In the genomic region with DNA sequence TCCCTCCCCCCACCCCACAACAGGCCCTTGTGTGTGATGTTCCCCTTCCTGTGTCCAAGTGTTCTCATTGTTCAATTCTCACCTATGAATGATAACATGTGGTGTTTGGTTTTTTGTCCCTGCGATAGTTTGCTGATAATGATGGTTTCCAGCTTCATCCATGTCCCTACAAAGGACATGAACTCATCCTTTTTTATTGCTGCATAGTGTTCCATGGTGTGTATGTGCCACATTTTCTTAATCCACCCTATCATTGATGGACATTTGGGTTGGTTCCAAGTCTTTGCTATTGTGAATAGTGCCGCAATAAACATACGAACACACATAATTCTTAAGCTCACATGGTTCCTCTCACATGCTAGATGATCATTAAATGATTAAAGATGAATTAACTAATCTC, we compare ENCODE assay signal across 4 cellular contexts. TPM values are rescaled to one million over a fixed set of nuclear protein-coding genes. Genes with fewer than 3 reads are reported as not detected.
DNase-seq lines count a peak whose midpoint lies in the region; ATAC-seq, FAIRE-seq and TF ChIP-seq lines count a peak whose summit lies in the region.
"Not testable (repeated sequence)": the region's sequence is repeated elsewhere in the genome, so short reads cannot be mapped to it uniquely, and the experiment has no call there.

No MANE protein-coding gene starts in this region.

- 56% methylated on average over 3 of the region's 3 CpGs for WGBS in K562 (ENCODE audit: insufficient coverage, low coverage, missing lambda C conversion rate)

- H3K36me3 ChIP-seq in HEK293 (ENCODE audit: control insufficient read depth in 2 of 2, insufficient read depth in 1 of 2, low read length in 2 of 2); K562 (ENCODE audit: control insufficient read depth, insufficient read depth, low read length): not testable (repeated sequence)

- CTCF ChIA-PET in HEK293 (lab: Yijun Ruan, JAX): interaction anchor here (1.4 kb wide), 1 partner anchor 110 kb away, joined by 5 read pairs; no protein-coding TSS in a partner anchor
- CTCF ChIA-PET in K562 (lab: Yijun Ruan, JAX; ENCODE audit: low intra/inter-chr PET ratio): not testable (repeated sequence)

- not testable (repeated sequence) for TF ChIP-seq EP300 in K562 (IDR thresholded peaks at IDR 0.05; ENCODE audit: low read length)

- not testable (repeated sequence) for H3K27me3 ChIP-seq in K562 (ENCODE audit: control insufficient read depth in 2 of 2, insufficient read depth in 2 of 2, low read length in 2 of 2)

- H2AFZ ChIP-seq in K562 (ENCODE audit: low read depth, low read length): not testable (repeated sequence)

- not testable (repeated sequence) for TF ChIP-seq POLR2A in K562 (conservative IDR thresholded peaks at IDR 0.05)

- intact Hi-C loops in K562 (cut with micrococcal nuclease): loop anchor here (10.0 kb wide), 1 partner anchor 295 kb away; no protein-coding TSS in a partner anchor

- not testable (repeated sequence) for H3K9me3 Mint-ChIP-seq in progenitor cell of endocrine pancreas (ENCODE audit: low read depth)

- not testable (repeated sequence) for H3K9me3 ChIP-seq in HEK293 (ENCODE audit: control insufficient read depth, insufficient read depth, low read depth, low read length); K562 (replicated peaks; ENCODE audit: control insufficient read depth, insufficient read depth, low read depth, low read length)

- H3K36me3 Mint-ChIP-seq in progenitor cell of endocrine pancreas (ENCODE audit: insufficient read depth): not testable (repeated sequence)

- peak overlapping the region; percentile 87 for H3K27ac Mint-ChIP-seq in progenitor cell of endocrine pancreas

- H3K9me1 ChIP-seq in K562 (ENCODE audit: control insufficient read depth, insufficient read depth, low read length): not testable (repeated sequence)

- not testable (repeated sequence) for DNase-seq in K562 (ENCODE audit: extremely low read depth in 1 of 4, low spot score in 3 of 4); progenitor cell of endocrine pancreas (ENCODE audit: low spot score, unreplicated experiment); urothelium cell line (ENCODE audit: low spot score)

- FAIRE-seq in K562 (lab: Jason Lieb, UNC): not testable (repeated sequence)
- FAIRE-seq in urothelium cell line (lab: Jason Lieb, UNC): peak; percentile 30

- H3K27ac ChIP-seq in HEK293 (ENCODE audit: extremely low read depth, low read depth, low read length); K562 (ENCODE audit: extremely low read depth, low read depth, low read length): not testable (repeated sequence)

- H3K9ac ChIP-seq in K562 (ENCODE audit: insufficient read depth in 1 of 2, low read depth in 2 of 2, low read length in 2 of 2): not testable (repeated sequence)

- peaks cover 26% of the 10 kb centered on the region for H3K4me1 ChIP-seq in HEK293 (ENCODE audit: control insufficient read depth, insufficient read depth, low read length)
- H3K4me1 ChIP-seq in K562 (replicated peaks in 1 of 2; ENCODE audit: control insufficient read depth in 2 of 2, insufficient read depth in 2 of 2, low read length in 2 of 2): peaks cover 0 to 13% of the 10 kb centered on the region in 2 experiments; a peak in 3 of 5 replicates

- not testable (repeated sequence) for H3K4me3 Mint-ChIP-seq in progenitor cell of endocrine pancreas (ENCODE audit: low read depth)

- not testable (repeated sequence) for ATAC-seq in K562

- not testable (repeated sequence) for H3K4me3 ChIP-seq in HEK293 (ENCODE audit: low read depth, low read length); K562

- H4K20me1 ChIP-seq in K562 (replicated peaks; ENCODE audit: control insufficient read depth, insufficient read depth, low read length): not testable (repeated sequence)

- not testable (repeated sequence) for H3K79me2 ChIP-seq in K562 (ENCODE audit: control insufficient read depth, insufficient read depth, low read length)

- POLR2A ChIA-PET in HEK293 (lab: Yijun Ruan, JAX): interaction anchor here (5.0 kb wide), 1 partner anchor 9 kb away, joined by 29 read pairs; a partner anchor contains a TSS
- POLR2A ChIA-PET in K562 (lab: Yijun Ruan, JAX): not testable (repeated sequence)

- not testable (repeated sequence) for BruUV-seq in K562 (replicated peaks; lab: Mats Ljungman, UMichigan)

- peaks cover 14% of the 10 kb centered on the region for H3K4me1 Mint-ChIP-seq in progenitor cell of endocrine pancreas (ENCODE audit: low read depth)

- not testable (repeated sequence) for H3K4me2 ChIP-seq in K562 (ENCODE audit: insufficient read depth, low read length)

- TF ChIP-seq CTCF in HEK293 (tag by site-specific recombination; IDR thresholded peaks at IDR 0.05); K562 (IDR thresholded peaks at IDR 0.05 in 2 of 3, conservative IDR thresholded peaks at IDR 0.05 in 1 of 3; ENCODE audit: insufficient read depth in 2 of 3, low read depth in 1 of 3, low read length in 3 of 3); progenitor cell of endocrine pancreas (IDR thresholded peaks at IDR 0.05; ENCODE audit: unreplicated experiment): not testable (repeated sequence)

- TF ChIP-seq RAD21 in K562 (CRISPR knock-in tag; conservative IDR thresholded peaks at IDR 0.05 in 1 of 2, IDR thresholded peaks at IDR 0.05 in 1 of 2): not testable (repeated sequence)

- in situ Hi-C loops in K562 (cut with MboI): not testable (repeated sequence)

- H3K27me3 Mint-ChIP-seq in progenitor cell of endocrine pancreas: not testable (repeated sequence)

TF ChIP-seq in HEK293, 187 proteins besides CTCF, POLR2A, EP300 and RAD21:
- TF ChIP-seq, protein P1, sequence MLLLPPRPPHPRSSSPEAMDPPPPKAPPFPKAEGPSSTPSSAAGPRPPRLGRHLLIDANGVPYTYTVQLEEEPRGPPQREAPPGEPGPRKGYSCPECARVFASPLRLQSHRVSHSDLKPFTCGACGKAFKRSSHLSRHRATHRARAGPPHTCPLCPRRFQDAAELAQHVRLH (tag by site-specific recombination; IDR thresholded peaks at IDR 0.05): peak; percentile 67
- TF ChIP-seq ZNF664 (tag by site-specific recombination; IDR thresholded peaks at IDR 0.05) (peak; percentile 46; the same call in 1 of the 2 replicates), ZNF146 (tag by site-specific recombination; IDR thresholded peaks at IDR 0.05) (peak; percentile 98)

TF ChIP-seq in K562, 482 proteins besides CTCF, POLR2A, EP300 and RAD21:
- TF ChIP-seq ZNF146 (CRISPR knock-in tag; IDR thresholded peaks at IDR 0.05; ENCODE audit: unreplicated experiment): peak; percentile 85
- TF ChIP-seq SMAD3 (CRISPR knock-in tag; conservative IDR thresholded peaks at IDR 0.05): 0 out of 2 replicates have a peak, but pooled peaks have one; percentile 27

RNA-seq across cellular contexts. Expression of a gene that starts 9.1 kb away (rescaled TPM):
- 2.8 and 8.7 TPM in 2 replicates for total RNA-seq in K562 (2011; cell fraction: chromatin; rRNA removed; ENCODE audit: low replicate concordance)
- total RNA-seq in K562 (2011; cell fraction: nucleolus; rRNA removed): 1.7 and 2.2 TPM in 2 replicates
- total RNA-seq in K562 (2011; cell fraction: nucleoplasm; rRNA removed): 4.0 and 5.0 TPM in 2 replicates
- 6.5 and 8.2 TPM in 2 replicates for total RNA-seq in K562 (2014; rRNA removed)
- total RNA-seq in K562 (2014; rRNA removed; fragmentation: Illumina TruSeq; extraction: Trizol): 12.3 and 13.3 TPM in 2 replicates
- 10.4 and 11.3 TPM in 2 replicates for total RNA-seq in K562 (2015; rRNA removed; fragmentation: Illumina TruSeq; extraction: Trizol)
- 10.0 and 10.2 TPM in 2 replicates for total RNA-seq in K562 (2021)
- 3.0 and 4.6 TPM in 2 replicates for polyA plus RNA-seq in K562 (2011; rRNA removed)
- polyA plus RNA-seq in K562 (2011; cell fraction: cytosol; rRNA removed): 2.0 and 2.9 TPM in 2 replicates
- 1.5 and 2.2 TPM in 2 replicates for polyA plus RNA-seq in K562 (2011; cell fraction: nucleus; rRNA removed)
- 8.0 and 34.3 TPM in 2 replicates for polyA plus RNA-seq in K562 (2012)
- 10.9 and 11.3 TPM in 2 replicates for polyA plus RNA-seq in K562 (2014; fragmentation: Illumina TruSeq; extraction: Trizol)
- 10 to 100 TPM; 10.0 to 12.0 TPM for polyA plus RNA-seq in K562 (2014; fragmentation: Nextera tagmentation; extraction: Ambion mirVana)
- polyA plus RNA-seq in K562 (2014; rRNA removed): 10.6 and 11.0 TPM in 2 replicates
- 5.2 and 6.8 TPM in 2 replicates for polyA minus RNA-seq in K562 (2011; rRNA and poly(A)+ RNA removed)
- 1.1 and 3.0 TPM in 2 replicates for polyA minus RNA-seq in K562 (2011; cell fraction: cytosol; rRNA and poly(A)+ RNA removed)
- 1.9 and 2.4 TPM in 2 replicates for polyA minus RNA-seq in K562 (2011; cell fraction: nucleus; rRNA and poly(A)+ RNA removed)
- 17.6 and 18.0 TPM in 2 replicates for total RNA-seq in progenitor cell of endocrine pancreas
